ENCODE assay signal across 8 cellular contexts in the genomic region with DNA sequence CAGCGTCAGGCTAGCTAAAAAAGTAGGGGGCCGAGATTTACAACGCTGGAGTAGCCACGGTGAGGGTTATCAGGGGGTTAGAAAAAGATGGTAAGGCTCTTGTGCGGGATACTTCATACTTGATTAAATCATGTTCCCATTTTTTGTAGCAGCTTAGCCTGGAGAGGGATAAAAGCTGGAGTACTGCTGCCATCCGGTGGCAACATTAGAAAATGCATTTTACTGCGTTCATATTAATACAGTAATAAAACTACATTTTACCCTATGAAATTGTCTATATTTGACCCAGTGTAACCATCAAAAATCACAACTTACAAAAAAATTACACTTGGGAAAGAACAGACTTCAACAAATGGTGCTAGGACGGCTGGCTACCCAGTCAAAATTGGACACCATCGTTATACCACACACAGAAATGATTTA. TPM values are rescaled to one million over a fixed set of nuclear protein-coding genes. Genes with fewer than 3 reads are reported as not detected.
DNase-seq lines count a peak whose midpoint lies in the region; ATAC-seq and TF ChIP-seq lines count a peak whose summit lies in the region.

No MANE protein-coding gene starts in this region.

- no peak overlapping the region for H3K27ac Mint-ChIP-seq in effector memory CD8-positive, alpha-beta T cell

- TF ChIP-seq CTCF in Loucy (conservative IDR thresholded peaks at IDR 0.05; ENCODE audit: low read length): peak; percentile 89

- no peaks in the 10 kb centered on the region for H3K27me3 Mint-ChIP-seq in effector memory CD8-positive, alpha-beta T cell

- no peaks in the 10 kb centered on the region for H3K9me2 ChIP-seq in Loucy (replicated peaks; ENCODE audit: low read depth, low read length)

- ATAC-seq in effector memory CD8-positive, alpha-beta T cell (replicated peaks): peak; percentile 22
- no peak for ATAC-seq in HG02588 (IDR thresholded peaks at IDR 0.05; ENCODE audit: unreplicated experiment)

- H4K20me1 ChIP-seq in Loucy (ENCODE audit: insufficient read depth, low read length, poor library complexity, severe bottlenecking): no peaks in the 10 kb centered on the region

- H3K4me3 ChIP-seq in Loucy (ENCODE audit: low read length, poor library complexity, severe bottlenecking) (no peak overlapping the region), mesendoderm (ENCODE audit: low read length) (no peak overlapping the region)

- H2BK15ac ChIP-seq in mesendoderm (replicated peaks; ENCODE audit: low read depth): no peak overlapping the region

- H4K5ac ChIP-seq in mesendoderm (ENCODE audit: low read length): no peak overlapping the region

- no peaks in the 10 kb centered on the region for H3K9me3 Mint-ChIP-seq in effector memory CD8-positive, alpha-beta T cell

- H3K56ac ChIP-seq in mesendoderm (ENCODE audit: low read length): no peak overlapping the region

- no peak overlapping the region for H3K9ac ChIP-seq in Loucy (ENCODE audit: low read depth, low read length, poor library complexity, severe bottlenecking)
- no peak overlapping the region for H3K9ac ChIP-seq in mesendoderm (ENCODE audit: low read length)

- peaks cover 26% of the 10 kb centered on the region; the same call in 1 of the 2 replicates for H3K36me3 ChIP-seq in Loucy (ENCODE audit: insufficient read depth, low read length)
- H3K36me3 ChIP-seq in mesendoderm (ENCODE audit: control insufficient read depth, insufficient read depth, low read length): peaks cover 15% of the 10 kb centered on the region

- H3K79me2 ChIP-seq in Loucy (ENCODE audit: insufficient read depth, low read length) (no peaks in the 10 kb centered on the region), mesendoderm (ENCODE audit: control insufficient read depth, insufficient read depth, low read length) (no peaks in the 10 kb centered on the region)

- DNase-seq in NCI-H1436 (lab: John Stamatoyannopoulos, UW) (peak; percentile 48), NCI-H1436 treated with DMSO at 0.1 percent for 48 hours (lab: John Stamatoyannopoulos, UW) (no peak), SW 1271 (lab: John Stamatoyannopoulos, UW) (peak; percentile 19 to 29), mesendoderm (peak; percentile 21), ureter (ENCODE audit: low spot score) (no peak)
- DNase-seq in effector memory CD8-positive, alpha-beta T cell: peak in 2 of 3 experiments; percentile 11 to 12

- no peak overlapping the region for H3K18ac ChIP-seq in mesendoderm (ENCODE audit: low read length)

- no peak overlapping the region for H2BK120ac ChIP-seq in mesendoderm (ENCODE audit: low read depth, low read length)

- no peak overlapping the region for H3K23ac ChIP-seq in mesendoderm (ENCODE audit: low read length)

- H3K36me3 Mint-ChIP-seq in effector memory CD8-positive, alpha-beta T cell (ENCODE audit: insufficient read depth): peaks cover 37% of the 10 kb centered on the region

- H3K79me1 ChIP-seq in mesendoderm (ENCODE audit: low read length): peaks cover 6% of the 10 kb centered on the region

- no peak overlapping the region for H3K4me3 Mint-ChIP-seq in effector memory CD8-positive, alpha-beta T cell

- H3K27me3 ChIP-seq in Loucy (ENCODE audit: insufficient read depth, low read length, poor library complexity, severe bottlenecking) (no peaks in the 10 kb centered on the region), mesendoderm (ENCODE audit: insufficient read depth, low read length, poor library complexity) (no peaks in the 10 kb centered on the region)

- H3K27ac ChIP-seq in mesendoderm (ENCODE audit: low read depth, low read length): no peak overlapping the region

- peaks cover 0 to 2% of the 10 kb centered on the region in 2 donors for H3K4me1 Mint-ChIP-seq in effector memory CD8-positive, alpha-beta T cell (ENCODE audit: low read depth in 2 of 2)

- H2BK5ac ChIP-seq in mesendoderm (ENCODE audit: low read length): no peak overlapping the region

- H3K4ac ChIP-seq in mesendoderm (ENCODE audit: low read depth, low read length): no peak overlapping the region

- peaks cover 3% of the 10 kb centered on the region; the same call in 1 of the 2 replicates for H3K9me3 ChIP-seq in Loucy (ENCODE audit: insufficient read depth, low read depth, low read length)

- no peak overlapping the region for H4K8ac ChIP-seq in mesendoderm (ENCODE audit: low read depth, low read length)

- no peak overlapping the region for H2AK5ac ChIP-seq in mesendoderm (ENCODE audit: low read length)

- no CpG with 5 or more reads among the region's 9 CpGs for WGBS in mesendoderm (ENCODE audit: extremely low coverage, insufficient coverage, low lambda C conversion rate)

- no peak overlapping the region for H2AFZ ChIP-seq in Loucy (ENCODE audit: low read length)

- H3K4me1 ChIP-seq in Loucy (ENCODE audit: insufficient read depth, low read length, poor library complexity, severe bottlenecking): no peaks in the 10 kb centered on the region
- H3K4me1 ChIP-seq in mesendoderm (ENCODE audit: control insufficient read depth, low read depth, low read length): no peaks in the 10 kb centered on the region

- H3F3A ChIP-seq in Loucy (ENCODE audit: low read depth): no peaks in the 10 kb centered on the region

- H3K4me2 ChIP-seq in Loucy (ENCODE audit: low read depth, low read length, poor library complexity, severe bottlenecking) (no peak overlapping the region), mesendoderm (ENCODE audit: low read length) (no peak overlapping the region)

RNA-seq across cellular contexts. Expression of gene RPUSD4, which starts 17.3 kb away (rescaled TPM):
- 28.2 TPM for polyA plus RNA-seq in mesendoderm (2013, experiment 1 of 2)
- polyA plus RNA-seq in mesendoderm (2013, experiment 2 of 2): 28.0 TPM
- 24.7 TPM for total RNA-seq in ureter

RNA-seq across cellular contexts. Expression of gene FAM118B, which starts 17.4 kb away (rescaled TPM):
- 27.5 TPM for polyA plus RNA-seq in mesendoderm (2013, experiment 1 of 2)
- 28.3 TPM for polyA plus RNA-seq in mesendoderm (2013, experiment 2 of 2)
- 22.2 TPM for total RNA-seq in ureter

Comparison
In these comparisons a context has a peak if more than half of its experiments do, and no peak if none do; other contexts are left out.
1. DNase-seq: peak in NCI-H1436 (single experiment), SW 1271 (2 of 2), effector memory CD8-positive, alpha-beta T cell (2 of 3) and mesendoderm (single experiment); none in NCI-H1436 treated with DMSO at 0.1 percent for 48 hours (single experiment) and ureter (single experiment).